7 cellular contexts compared by ENCODE assay signal in genomic region chr7:97027427-97028234, GRCh38. TPM values are rescaled to one million over a fixed set of nuclear protein-coding genes. Genes with fewer than 3 reads are reported as not detected.
A peak's percentile ranks its signal among the peaks of the same experiment; 100 is the strongest.
DNase-seq lines count a peak whose midpoint lies in the region; ATAC-seq, FAIRE-seq and TF ChIP-seq lines count a peak whose summit lies in the region.

No MANE protein-coding gene starts in this region.

- peak; percentile 96 for TF ChIP-seq CTCF in GM12864 (IDR thresholded peaks at IDR 0.05; ENCODE audit: low read depth, low read length, missing control alignments)
- TF ChIP-seq CTCF in HFF-Myc (IDR thresholded peaks at IDR 0.05; ENCODE audit: low read depth, low read length, missing control alignments), result peak; percentile 88
- peak; percentile 87 to 94 (median 89) for TF ChIP-seq CTCF in GM12878 (IDR thresholded peaks at IDR 0.05 in 2 of 3, conservative IDR thresholded peaks at IDR 0.05 in 1 of 3; ENCODE audit: control insufficient read depth in 2 of 3, extremely low read depth in 1 of 3, insufficient read depth in 1 of 3, low read depth in 3 of 3, low read length in 3 of 3)

- H2AFZ ChIP-seq in GM12878 (ENCODE audit: control insufficient read depth, low read depth, low read length), result peak overlapping the region; percentile 28

- H3K4me2 ChIP-seq in GM12878 (ENCODE audit: control insufficient read depth, insufficient read depth), result peak overlapping the region; percentile 75
- peak overlapping the region; percentile 82 for H3K4me2 ChIP-seq in skeletal muscle satellite cell (ENCODE audit: low read length)

- BruUV-seq in GM12878 (replicated peaks; lab: Mats Ljungman, UMichigan), result no TSS peak

- no peak for TF ChIP-seq EP300 in GM12878 (IDR thresholded peaks at IDR 0.05; ENCODE audit: borderline replicate concordance in 1 of 2, control insufficient read depth in 1 of 2, low read depth in 2 of 2, low read length in 2 of 2)

- CTCF ChIA-PET in GM12878 (lab: Yijun Ruan, JAX), result interaction anchor here (0.5 to 5.7 kb wide), 31 partner anchors 12 to 1309 kb away, joined by 3 to 91 read pairs (median 4); no protein-coding TSS in a partner anchor

- H4K20me1 ChIP-seq in GM12878 (ENCODE audit: control insufficient read depth, insufficient read depth), result no peaks in the 10 kb centered on the region

- TF ChIP-seq POLR2A in GM12878 (IDR thresholded peaks at IDR 0.05; ENCODE audit: low read depth, low read length), result no peak

- H3K9me3 ChIP-seq in GM12878 (replicated peaks; ENCODE audit: control insufficient read depth, insufficient read depth, low read length), result no peaks in the 10 kb centered on the region
- no peaks in the 10 kb centered on the region for H3K9me3 ChIP-seq in iPS-18a (ENCODE audit: control insufficient read depth, low read depth, low read length)
- H3K9me3 ChIP-seq in skeletal muscle satellite cell (replicated peaks; ENCODE audit: low read length), result no peaks in the 10 kb centered on the region

- no peak overlapping the region for H3K4me3 ChIP-seq in GM12864 (ENCODE audit: low read depth, low read length)
- no peak overlapping the region for H3K4me3 ChIP-seq in HFF-Myc (replicated peaks; ENCODE audit: low read depth, low read length)
- no peak overlapping the region for H3K4me3 ChIP-seq in GM12878
- H3K4me3 ChIP-seq in iPS-18a (ENCODE audit: low read length), result peak overlapping the region; percentile 45
- H3K4me3 ChIP-seq in skeletal muscle satellite cell (ENCODE audit: low read length), result peak overlapping the region; percentile 55

- ATAC-seq in GM12878, result peak; percentile 99

- intact Hi-C loops in GM12878 (cut with micrococcal nuclease; ENCODE audit: unreplicated experiment), result loop anchor here (1.0 kb wide), 3 partner anchors 612 to 1111 kb away; no protein-coding TSS in a partner anchor

- H3K79me2 ChIP-seq in GM12878 (ENCODE audit: control insufficient read depth, insufficient read depth, low read length), result no peaks in the 10 kb centered on the region

- H3K27ac ChIP-seq in GM12878 (ENCODE audit: control insufficient read depth, insufficient read depth) (no peak overlapping the region), iPS-18a (ENCODE audit: low read length) (no peak overlapping the region)

- H3K36me3 ChIP-seq in GM12878 (ENCODE audit: control insufficient read depth in 2 of 2, insufficient read depth in 2 of 2, low read length in 1 of 2), result no peaks in the 10 kb centered on the region
- H3K36me3 ChIP-seq in iPS-18a (ENCODE audit: control insufficient read depth, low read depth, low read length), result no peaks in the 10 kb centered on the region
- no peaks in the 10 kb centered on the region for H3K36me3 ChIP-seq in skeletal muscle satellite cell (ENCODE audit: insufficient read depth, low read length)

- H3K27me3 ChIP-seq in GM12878 (replicated peaks in 1 of 2; ENCODE audit: control insufficient read depth in 2 of 2, insufficient read depth in 2 of 2, low read length in 1 of 2) (peaks cover 15 to 25% of the 10 kb centered on the region in 2 experiments), iPS-18a (ENCODE audit: control insufficient read depth, insufficient read depth, low read length) (peaks cover 70% of the 10 kb centered on the region), skeletal muscle satellite cell (ENCODE audit: control insufficient read depth, insufficient read depth, low read length) (peaks cover 51% of the 10 kb centered on the region)

- DNase-seq in GM12864 (ENCODE audit: low read depth) (peak; percentile 38), HFF-Myc (ENCODE audit: extremely low read depth, low read depth) (peak; percentile 66), NAMALWA (ENCODE audit: low spot score) (peak; percentile 88), T-helper 9 cell (peak; percentile 57), GM12878 (ENCODE audit: low read depth, low spot score) (peak; percentile 13)

- SMC1A ChIA-PET in GM12878 (lab: Charles Lee; ENCODE audit: uncharacterized antibody, unreplicated experiment), result interaction anchor here (0.7 to 1.7 kb wide), 18 partner anchors 11 to 1310 kb away, joined by 3 to 22 read pairs (median 4); no protein-coding TSS in a partner anchor

- peak; percentile 93 for TF ChIP-seq RAD21 in GM12878 (IDR thresholded peaks at IDR 0.05; ENCODE audit: insufficient read depth, low read depth, low read length)

- POLR2A ChIA-PET in GM12878 (lab: Charles Lee), result no interaction called here

- H3K4me1 ChIP-seq in GM12878 (ENCODE audit: control insufficient read depth, insufficient read depth, low read length) (no peaks in the 10 kb centered on the region), iPS-18a (ENCODE audit: control insufficient read depth, low read depth, low read length) (peaks cover 33% of the 10 kb centered on the region), skeletal muscle satellite cell (ENCODE audit: control insufficient read depth, insufficient read depth, low read length) (no peaks in the 10 kb centered on the region)

- RAD21 ChIA-PET in GM12878 (lab: Charles Lee; ENCODE audit: unreplicated experiment), result interaction anchor here (0.6 to 2.8 kb wide), 20 partner anchors 8 to 1304 kb away, joined by 3 to 28 read pairs (median 3); no protein-coding TSS in a partner anchor

- H3K9ac ChIP-seq in GM12878 (ENCODE audit: control insufficient read depth, insufficient read depth, low read length) (no peak overlapping the region), iPS-18a (ENCODE audit: low read length) (no peak overlapping the region), skeletal muscle satellite cell (ENCODE audit: low read depth, low read length) (no peak overlapping the region)

- FAIRE-seq in GM12878 (lab: Jason Lieb, UNC), result peak; percentile 93

- in situ Hi-C loops in GM12878 (cut with MboI), result loop anchor here (5.0 to 10.0 kb wide), 3 partner anchors 613 to 1115 kb away; no protein-coding TSS in a partner anchor

- WGBS in GM12878 (ENCODE audit: insufficient coverage, insufficient replicate concordance, low lambda C conversion rate, missing lambda C conversion rate), result 10% methylated on average over 22 of the region's 23 CpGs

TF ChIP-seq in GM12878, 131 proteins besides CTCF, POLR2A, EP300 and RAD21 (continues in another document):
- TF ChIP-seq RUNX3 (IDR thresholded peaks at IDR 0.05; ENCODE audit: low read length) (0 out of 2 replicates have a peak, but pooled peaks have one; percentile 7), CEBPB (IDR thresholded peaks at IDR 0.05; ENCODE audit: borderline replicate concordance in 1 of 2, low read depth in 2 of 2, low read length in 2 of 2) (peak in 1 of 2 experiments; percentile 8; a peak in 1 of 4 replicates), BRCA1 (IDR thresholded peaks at IDR 0.05; ENCODE audit: low read depth, low read length) (no peak), IRF4 (IDR thresholded peaks at IDR 0.05; ENCODE audit: low read depth, low read length) (peak; percentile 56; the same call in 1 of the 2 replicates), BACH1 (IDR thresholded peaks at IDR 0.05; ENCODE audit: borderline replicate concordance) (no peak), ASH2L (IDR thresholded peaks at IDR 0.05; ENCODE audit: borderline replicate concordance, low read depth) (no peak), CHD2 (IDR thresholded peaks at IDR 0.05; ENCODE audit: borderline replicate concordance, low read depth, low read length) (no peak), SMC3 (IDR thresholded peaks at IDR 0.05; ENCODE audit: borderline replicate concordance, low read length) (peak; percentile 97)

RNA-seq across cellular contexts. Expression of gene DLX5, which starts 3.0 kb away (rescaled TPM):
- total RNA-seq in GM12878 (2013; cell fraction: nucleolus; rRNA removed), result not detected in 2 replicates
- total RNA-seq in GM12878 (2014; rRNA removed) (not detected in 2 replicates), GM12878 (2014; rRNA removed; fragmentation: Illumina TruSeq; extraction: Trizol) (not detected in 2 replicates), GM12878 (2021) (not detected in 2 replicates)
- polyA plus RNA-seq in GM12878 (2011; ENCODE audit: low read depth), result not detected
- polyA plus RNA-seq in GM12878 (2011; rRNA removed) (not detected in 2 replicates), GM12878 (2014; fragmentation: Illumina TruSeq; extraction: Trizol) (not detected in 2 replicates), GM12878 (2014; fragmentation: Nextera tagmentation; extraction: Ambion mirVana) (not detected), GM12878 (2014; rRNA removed) (not detected in 2 replicates), GM12878 (2016; fragmentation: Nextera tagmentation; extraction: Ambion mirVana) (not detected)
- polyA plus RNA-seq in GM12878 (2011; cell fraction: cytosol; rRNA removed), result not detected in 2 replicates
- polyA plus RNA-seq in GM12878 (2011; cell fraction: nucleus; rRNA removed), result not detected in 2 replicates
- polyA plus RNA-seq in GM12878 (2012), result not detected in 2 replicates
- polyA minus RNA-seq in GM12878 (2011; rRNA and poly(A)+ RNA removed), result not detected in 2 replicates
- not detected in 2 replicates for polyA minus RNA-seq in GM12878 (2011; cell fraction: cytosol; rRNA and poly(A)+ RNA removed)
- polyA minus RNA-seq in GM12878 (2011; cell fraction: nucleus; rRNA and poly(A)+ RNA removed), result not detected in 2 replicates
- total RNA-seq in skeletal muscle satellite cell (2012; rRNA removed), result not detected in 2 replicates

RNA-seq across cellular contexts. Expression of gene DLX6, which starts 22.3 kb away (rescaled TPM):
- total RNA-seq in GM12878 (2013; cell fraction: nucleolus; rRNA removed), result not detected in 2 replicates
- not detected in 2 replicates for total RNA-seq in GM12878 (2014; rRNA removed)
- not detected in 2 replicates for total RNA-seq in GM12878 (2014; rRNA removed; fragmentation: Illumina TruSeq; extraction: Trizol)
- total RNA-seq in GM12878 (2021), result not detected in 2 replicates
- polyA plus RNA-seq in GM12878 (2011; ENCODE audit: low read depth), result not detected
- not detected in 2 replicates for polyA plus RNA-seq in GM12878 (2011; rRNA removed)
- polyA plus RNA-seq in GM12878 (2011; cell fraction: cytosol; rRNA removed), result not detected in 2 replicates
- not detected in 2 replicates for polyA plus RNA-seq in GM12878 (2011; cell fraction: nucleus; rRNA removed)
- not detected in 2 replicates for polyA plus RNA-seq in GM12878 (2012)
- polyA plus RNA-seq in GM12878 (2014; fragmentation: Illumina TruSeq; extraction: Trizol), result not detected in 2 replicates
- not detected for polyA plus RNA-seq in GM12878 (2014; fragmentation: Nextera tagmentation; extraction: Ambion mirVana)
- polyA plus RNA-seq in GM12878 (2014; rRNA removed), result not detected in 2 replicates
- not detected for polyA plus RNA-seq in GM12878 (2016; fragmentation: Nextera tagmentation; extraction: Ambion mirVana)
- not detected in 2 replicates for polyA minus RNA-seq in GM12878 (2011; rRNA and poly(A)+ RNA removed)
- not detected in 2 replicates for polyA minus RNA-seq in GM12878 (2011; cell fraction: cytosol; rRNA and poly(A)+ RNA removed)
- polyA minus RNA-seq in GM12878 (2011; cell fraction: nucleus; rRNA and poly(A)+ RNA removed), result not detected in 2 replicates
- total RNA-seq in skeletal muscle satellite cell (2012; rRNA removed), result not detected in 2 replicates

Comparison
In these comparisons a context has a peak if more than half of its experiments do, and no peak if none do; other contexts are left out.
1. DNase-seq: peak in every context shown above with its lines; median percentile 88 in NAMALWA; 66 in HFF-Myc; 57 in T-helper 9 cell; 38 in GM12864; 13 in GM12878.
2. H3K4me3 ChIP-seq: peak in iPS-18a (single experiment) and skeletal muscle satellite cell (single experiment); none in GM12864 (single experiment), HFF-Myc (single experiment) and GM12878 (single experiment).
3. Peak in every context shown above with its lines, with median percentiles within 50 percentile points of each other: CTCF ChIP-seq.